9 cellular contexts compared by ENCODE assay signal in genomic region chr2:172465417-172466334, GRCh38. TPM values are rescaled to one million over a fixed set of nuclear protein-coding genes. Genes with fewer than 3 reads are reported as not detected.
DNase-seq lines count a peak whose midpoint lies in the region; FAIRE-seq and TF ChIP-seq lines count a peak whose summit lies in the region.
"Had no signal": no experiment of that assay in that cellular context is flagged by ENCODE, and none has a peak within 500 bp of the region (broad histone marks: within the 10 kb centered on the region; RNA-seq: fewer than 3 reads in every experiment).

No MANE protein-coding gene starts in this region.

- peak overlapping the region; percentile 74 for H3K27ac Mint-ChIP-seq in activated naive CD8-positive, alpha-beta T cell

- no peaks in the 10 kb centered on the region for H3K36me3 ChIP-seq in prostate gland
- H3K36me3 ChIP-seq: BLaER1 had no signal

- 18% methylated on average over 24 of the region's 24 CpGs for WGBS in prostate gland

- peak overlapping the region; percentile 43 to 63 for H3K27ac ChIP-seq in prostate gland
- H3K27ac ChIP-seq: BLaER1 had no signal

- peaks cover 67% of the 10 kb centered on the region for H3K4me1 Mint-ChIP-seq in activated naive CD8-positive, alpha-beta T cell (ENCODE audit: low read depth)

- H3K4me3 ChIP-seq in prostate gland: no peak overlapping the region
- H3K4me3 ChIP-seq: BLaER1 had no signal

- TF ChIP-seq CTCF in prostate gland (IDR thresholded peaks at IDR 0.05): peak; percentile 74 to 96 (median 89)

- peak overlapping the region; percentile 2 for H3K4me3 Mint-ChIP-seq in activated naive CD8-positive, alpha-beta T cell

- no peaks in the 10 kb centered on the region for H3K9me3 ChIP-seq in prostate gland
- H3K9me3 ChIP-seq: BLaER1 had no signal

- peak; percentile 54 to 80 (median 63) for DNase-seq in NCI-H1417 (lab: John Stamatoyannopoulos, UW)
- DNase-seq in NCI-H1417 treated with DMSO at 0.1 percent for 48 hours (lab: John Stamatoyannopoulos, UW): no peak
- DNase-seq in NCI-H1048 (lab: John Stamatoyannopoulos, UW): peak; percentile 11
- DNase-seq in SKM-1 (lab: John Stamatoyannopoulos, UW; ENCODE audit: unreplicated experiment): peak; percentile 45
- peak; percentile 38 to 91 (median 74) for DNase-seq in head of caudate nucleus
- peak; percentile 90 for DNase-seq in prostate gland (ENCODE audit: low spot score)
- peak; percentile 67 for DNase-seq in urothelium cell line (ENCODE audit: low spot score)

- H3K27me3 ChIP-seq in prostate gland (replicated peaks; ENCODE audit: insufficient read depth): no peaks in the 10 kb centered on the region
- H3K27me3 ChIP-seq: BLaER1 had no signal

- no peaks in the 10 kb centered on the region for H3K9me3 Mint-ChIP-seq in activated naive CD8-positive, alpha-beta T cell (ENCODE audit: low read depth)

- H3K4me1 ChIP-seq in prostate gland (replicated peaks): peaks cover 28% of the 10 kb centered on the region

- no peak for TF ChIP-seq POLR2A in prostate gland (IDR thresholded peaks at IDR 0.05)

- H3K27me3 Mint-ChIP-seq in activated naive CD8-positive, alpha-beta T cell: no peaks in the 10 kb centered on the region

- H3K36me3 Mint-ChIP-seq in activated naive CD8-positive, alpha-beta T cell: peaks cover 6% of the 10 kb centered on the region

- no peak for FAIRE-seq in urothelium cell line (lab: Jason Lieb, UNC)

- intact Hi-C loops in head of caudate nucleus (cut with DNase I) (loop anchor here (2.0 kb wide), 1 partner anchor 293 kb away; no protein-coding TSS in a partner anchor), prostate gland (cut with DNase I) (loop anchor here (2.0 to 10.0 kb wide), 2 partner anchors 293 to 871 kb away; no protein-coding TSS in a partner anchor)

RNA-seq across cellular contexts. Expression of gene ITGA6, which starts 38.3 kb away (rescaled TPM):
- 100 to 1,000 TPM in 1 of 2 donors, 10 to 100 TPM in 1; 71.7 to 249 TPM for total RNA-seq in prostate gland
